Comparison of ENCODE assay signal across 8 cellular contexts in genomic region chr20:2093200-2093781, GRCh38. TPM values are rescaled to one million over a fixed set of nuclear protein-coding genes. Genes with fewer than 3 reads are reported as not detected.
DNase-seq lines count a peak whose midpoint lies in the region; ATAC-seq and TF ChIP-seq lines count a peak whose summit lies in the region.

No MANE protein-coding gene starts in this region.

- no TSS peak for BruUV-seq in Panc1 (replicated peaks; lab: Mats Ljungman, UMichigan)

- DNase-seq in stimulated activated CD4-positive, alpha-beta T cell treated with anti-CD3 and anti-CD28 coated beads, Interleukin-1b, Interleukin-23, amount 100 ng/mL, for 48 hours: peak; percentile 13
- DNase-seq in stimulated activated CD4-positive, alpha-beta T cell treated with anti-CD3 and anti-CD28 coated beads, Interleukin-12 subunit alpha, Interleukin-12 subunit beta, amount 100 ng/mL, for 4 hours: no peak
- DNase-seq in Panc1 (ENCODE audit: low read depth, low spot score) (no peak), fibroblast of pulmonary artery (ENCODE audit: low read depth) (peak; percentile 17), esophagus muscularis mucosa (ENCODE audit: extremely low spot score) (no peak), AG20443 (ENCODE audit: low spot score) (no peak)
- no peak for DNase-seq in stimulated activated effector memory CD8-positive, alpha-beta T cell treated with anti-CD3 and anti-CD28 coated beads, Interleukin-12 subunit alpha, Interleukin-12 subunit beta, amount 100 ng/mL, for 72 hours (ENCODE audit: low spot score in 2 of 2)

- TF ChIP-seq POLR2A in esophagus muscularis mucosa (IDR thresholded peaks at IDR 0.05; ENCODE audit: low read depth): no peak

- peak; percentile 80 for TF ChIP-seq CTCF in Panc1 (IDR thresholded peaks at IDR 0.05)
- peak; percentile 66 for TF ChIP-seq CTCF in fibroblast of pulmonary artery (IDR thresholded peaks at IDR 0.05; ENCODE audit: low read length, missing control alignments)
- TF ChIP-seq CTCF in esophagus muscularis mucosa (IDR thresholded peaks at IDR 0.05): peak in 1 of 3 experiments; percentile 17

- ATAC-seq in Panc1 (peak; percentile 71; the same call in 1 of the 2 replicates), HG03175 (IDR thresholded peaks at IDR 0.05; ENCODE audit: unreplicated experiment) (no peak)
- ATAC-seq in stimulated activated effector memory CD8-positive, alpha-beta T cell treated with anti-CD3 and anti-CD28 coated beads, Interleukin-12 subunit alpha, Interleukin-12 subunit beta, amount 100 ng/mL, for 72 hours: no peak

- 59% methylated on average over 4 of the region's 4 CpGs for WGBS in esophagus muscularis mucosa

- no peak overlapping the region for H3K4me3 Mint-ChIP-seq in stimulated activated effector memory CD8-positive, alpha-beta T cell treated with anti-CD3 and anti-CD28 coated beads, Interleukin-12 subunit alpha, Interleukin-12 subunit beta, amount 100 ng/mL, for 72 hours

- in situ Hi-C loops in Panc1 (cut with HindIII; ENCODE audit: low pct_unique_long_range_greater_than_20kb, low sequenced_read_pairs): no loop called here

- POLR2A ChIA-PET in Panc1 (lab: Charles Lee): no interaction called here

- no peaks in the 10 kb centered on the region for H3K9me3 ChIP-seq in Panc1 (ENCODE audit: control insufficient read depth, insufficient read depth, low read depth, low read length)
- H3K9me3 ChIP-seq in esophagus muscularis mucosa: no peaks in the 10 kb centered on the region

- intact Hi-C loops in Panc1 (cut with micrococcal nuclease; ENCODE audit: unreplicated experiment) (loop anchor here (5.0 kb wide), 1 partner anchor 126 kb away; no protein-coding TSS in a partner anchor), esophagus muscularis mucosa (cut with DNase I) (no loop called here)

- H3K4me1 Mint-ChIP-seq in stimulated activated effector memory CD8-positive, alpha-beta T cell treated with anti-CD3 and anti-CD28 coated beads, Interleukin-12 subunit alpha, Interleukin-12 subunit beta, amount 100 ng/mL, for 72 hours: no peaks in the 10 kb centered on the region

- no peaks in the 10 kb centered on the region for H3K36me3 Mint-ChIP-seq in stimulated activated effector memory CD8-positive, alpha-beta T cell treated with anti-CD3 and anti-CD28 coated beads, Interleukin-12 subunit alpha, Interleukin-12 subunit beta, amount 100 ng/mL, for 72 hours

- no peak for TF ChIP-seq EP300 in esophagus muscularis mucosa (IDR thresholded peaks at IDR 0.05)

- no peak overlapping the region for H3K27ac Mint-ChIP-seq in stimulated activated effector memory CD8-positive, alpha-beta T cell treated with anti-CD3 and anti-CD28 coated beads, Interleukin-12 subunit alpha, Interleukin-12 subunit beta, amount 100 ng/mL, for 72 hours

- H3K27ac ChIP-seq in Panc1 (ENCODE audit: low read length) (no peak overlapping the region), esophagus muscularis mucosa (replicated peaks in 1 of 4) (no peak overlapping the region)

- H3K36me3 ChIP-seq in Panc1 (ENCODE audit: control insufficient read depth, insufficient read depth, low read length) (no peaks in the 10 kb centered on the region), esophagus muscularis mucosa (no peaks in the 10 kb centered on the region)

- CTCF ChIA-PET in Panc1 (lab: Charles Lee): interaction anchor here (1.0 to 1.3 kb wide), 2 partner anchors 124 to 127 kb away, joined by 3 to 12 read pairs; no protein-coding TSS in a partner anchor

- H3K27me3 ChIP-seq in Panc1 (ENCODE audit: control insufficient read depth, insufficient read depth, low read length) (peaks cover 38% of the 10 kb centered on the region), esophagus muscularis mucosa (peaks cover 0 to 18% (median 5%) of the 10 kb centered on the region in 4 donors)

- H3K4me3 ChIP-seq in Panc1 (ENCODE audit: low read depth in 2 of 2, low read length in 2 of 2) (no peak overlapping the region), fibroblast of pulmonary artery (replicated peaks; ENCODE audit: low read depth, low read length) (no peak overlapping the region), esophagus muscularis mucosa (no peak overlapping the region)

- H3K9me3 Mint-ChIP-seq in stimulated activated effector memory CD8-positive, alpha-beta T cell treated with anti-CD3 and anti-CD28 coated beads, Interleukin-12 subunit alpha, Interleukin-12 subunit beta, amount 100 ng/mL, for 72 hours: no peaks in the 10 kb centered on the region

- H3K4me1 ChIP-seq in Panc1 (ENCODE audit: control insufficient read depth, insufficient read depth, low read length) (no peaks in the 10 kb centered on the region), esophagus muscularis mucosa (no peaks in the 10 kb centered on the region)

RNA-seq across cellular contexts. Expression of gene STK35, which starts 8.3 kb away (rescaled TPM):
- 27.6 TPM for total RNA-seq in Panc1 (2021; ENCODE audit: unreplicated experiment)
- 10.4 TPM for polyA plus RNA-seq in Panc1 (2012; ENCODE audit: insufficient read length)
- total RNA-seq in esophagus muscularis mucosa: 10 to 100 TPM; 19.2 to 24.1 (median 22.8) TPM

Comparison
In these comparisons a context has a peak if more than half of its experiments do, and no peak if none do; other contexts are left out.
1. DNase-seq: peak in stimulated activated CD4-positive, alpha-beta T cell treated with anti-CD3 and anti-CD28 coated beads, Interleukin-1b, Interleukin-23, amount 100 ng/mL, for 48 hours (single experiment) and fibroblast of pulmonary artery (single experiment); none in stimulated activated CD4-positive, alpha-beta T cell treated with anti-CD3 and anti-CD28 coated beads, Interleukin-12 subunit alpha, Interleukin-12 subunit beta, amount 100 ng/mL, for 4 hours (single experiment), Panc1 (single experiment), esophagus muscularis mucosa (single experiment), stimulated activated effector memory CD8-positive, alpha-beta T cell treated with anti-CD3 and anti-CD28 coated beads, Interleukin-12 subunit alpha, Interleukin-12 subunit beta, amount 100 ng/mL, for 72 hours (0 of 2) and AG20443 (single experiment).